ENCODE assay signal across 8 cellular contexts in genomic region chr6:79946242-79946641, GRCh38. TPM values are rescaled to one million over a fixed set of nuclear protein-coding genes. Genes with fewer than 3 reads are reported as not detected.
DNase-seq lines count a peak whose midpoint lies in the region; ATAC-seq and TF ChIP-seq lines count a peak whose summit lies in the region.

No MANE protein-coding gene starts in this region.

- peak in 2 of 3 experiments; percentile 19 to 34; a peak in 2 of 6 replicates for TF ChIP-seq CTCF in HCT116 (IDR thresholded peaks at IDR 0.05 in 2 of 3, conservative IDR thresholded peaks at IDR 0.05 in 1 of 3; ENCODE audit: borderline replicate concordance in 1 of 3, insufficient read depth in 1 of 3, low read depth in 2 of 3, low read length in 2 of 3)
- no peak for TF ChIP-seq CTCF in mucosa of descending colon (IDR thresholded peaks at IDR 0.05)

- H3K36me3 ChIP-seq in HCT116 (ENCODE audit: control insufficient read depth in 1 of 2, insufficient read depth in 2 of 2, low read length in 2 of 2) = no peaks in the 10 kb centered on the region
- H3K36me3 ChIP-seq in mucosa of descending colon (ENCODE audit: low read depth) = no peaks in the 10 kb centered on the region

- H3K9me3 ChIP-seq in HCT116 (ENCODE audit: control insufficient read depth in 1 of 2, insufficient read depth in 1 of 2, low read depth in 1 of 2, low read length in 2 of 2) (no peaks in the 10 kb centered on the region), mucosa of descending colon (no peaks in the 10 kb centered on the region)

- H3K4me2 ChIP-seq in HCT116 (ENCODE audit: low read length) = no peak overlapping the region

- RAD21 ChIA-PET in HCT116 (lab: Charles Lee; ENCODE audit: low non-redundant PET in 1 of 2, low total read pairs in 2 of 2, uncharacterized antibody in 2 of 2, unreplicated experiment in 2 of 2) = no interaction called here

- BruUV-seq in HCT116 (replicated peaks; lab: Mats Ljungman, UMichigan) = no TSS peak

- ATAC-seq in HCT116 = no peak
- no peak for ATAC-seq in mucosa of descending colon
- no peak for ATAC-seq in HG03139 (IDR thresholded peaks at IDR 0.05; ENCODE audit: unreplicated experiment)

- no peaks in the 10 kb centered on the region for H3K27me3 ChIP-seq in HCT116 (ENCODE audit: insufficient read depth, low read length)

- peak overlapping the region; percentile 4 for H2AFZ ChIP-seq in HCT116 (ENCODE audit: low read depth, low read length, poor library complexity, severe bottlenecking)

- DNase-seq in ELR (ENCODE audit: low read depth) (peak; percentile 57), HCT116 (ENCODE audit: low read depth, low spot score) (no peak), NCI-H748 treated with DMSO at 0.1 percent for 48 hours (lab: John Stamatoyannopoulos, UW) (peak; percentile 32), midbrain (lab: John Stamatoyannopoulos, UW) (peak; percentile 22), NOMO-1 (lab: John Stamatoyannopoulos, UW; ENCODE audit: unreplicated experiment in 2 of 2) (no peak), mucosa of descending colon (no peak)
- DNase-seq in central memory CD4-positive, alpha-beta T cell = peak; percentile 31

- H4K20me1 ChIP-seq in HCT116 (ENCODE audit: insufficient read depth) = no peaks in the 10 kb centered on the region

- H3K4me1 ChIP-seq in HCT116 (ENCODE audit: control insufficient read depth in 1 of 2, insufficient read depth in 2 of 2, low read length in 2 of 2) (no peaks in the 10 kb centered on the region), mucosa of descending colon (ENCODE audit: low read depth) (peaks cover 8% of the 10 kb centered on the region)

- POLR2A ChIA-PET in HCT116 (lab: Charles Lee) = no interaction called here

- intact Hi-C loops in HCT116 (cut with micrococcal nuclease) = no loop called here
- intact Hi-C loops in mucosa of descending colon (cut with DNase I, micrococcal nuclease) = loop anchor here in 1 of 2 donors (10.0 kb wide), 1 partner anchor 149 kb away; no protein-coding TSS in a partner anchor

- H3K9ac ChIP-seq in HCT116 (ENCODE audit: low read length) = no peak overlapping the region

- no peaks in the 10 kb centered on the region for H3K9me2 ChIP-seq in HCT116 (ENCODE audit: insufficient read depth)

- H3K79me2 ChIP-seq in HCT116 (ENCODE audit: insufficient read depth, low read length) = no peaks in the 10 kb centered on the region

- TF ChIP-seq RAD21 in HCT116 (IDR thresholded peaks at IDR 0.05; ENCODE audit: low read depth) = no peak

- H3K27ac ChIP-seq in HCT116 (ENCODE audit: low read depth, low read length) = no peak overlapping the region

- no peak for TF ChIP-seq POLR2A in HCT116 (IDR thresholded peaks at IDR 0.05; ENCODE audit: borderline replicate concordance, extremely low read depth, insufficient read depth, insufficient read length)

- CTCF ChIA-PET in HCT116 (lab: Charles Lee) = interaction anchor here (1.3 to 1.9 kb wide), 2 partner anchors 9 to 11 kb away, joined by 3 to 4 read pairs; no protein-coding TSS in a partner anchor

- H3K4me3 ChIP-seq in HCT116 (replicated peaks in 1 of 2; ENCODE audit: low read depth in 1 of 2, low read length in 2 of 2) = no peak overlapping the region
- no peak overlapping the region for H3K4me3 ChIP-seq in mucosa of descending colon

TF ChIP-seq in HCT116, 20 proteins besides CTCF, POLR2A, EP300 and RAD21:
- TF ChIP-seq ELF1 (IDR thresholded peaks at IDR 0.05; ENCODE audit: borderline replicate concordance, low read depth) = no peak
- TF ChIP-seq, protein P1, sequence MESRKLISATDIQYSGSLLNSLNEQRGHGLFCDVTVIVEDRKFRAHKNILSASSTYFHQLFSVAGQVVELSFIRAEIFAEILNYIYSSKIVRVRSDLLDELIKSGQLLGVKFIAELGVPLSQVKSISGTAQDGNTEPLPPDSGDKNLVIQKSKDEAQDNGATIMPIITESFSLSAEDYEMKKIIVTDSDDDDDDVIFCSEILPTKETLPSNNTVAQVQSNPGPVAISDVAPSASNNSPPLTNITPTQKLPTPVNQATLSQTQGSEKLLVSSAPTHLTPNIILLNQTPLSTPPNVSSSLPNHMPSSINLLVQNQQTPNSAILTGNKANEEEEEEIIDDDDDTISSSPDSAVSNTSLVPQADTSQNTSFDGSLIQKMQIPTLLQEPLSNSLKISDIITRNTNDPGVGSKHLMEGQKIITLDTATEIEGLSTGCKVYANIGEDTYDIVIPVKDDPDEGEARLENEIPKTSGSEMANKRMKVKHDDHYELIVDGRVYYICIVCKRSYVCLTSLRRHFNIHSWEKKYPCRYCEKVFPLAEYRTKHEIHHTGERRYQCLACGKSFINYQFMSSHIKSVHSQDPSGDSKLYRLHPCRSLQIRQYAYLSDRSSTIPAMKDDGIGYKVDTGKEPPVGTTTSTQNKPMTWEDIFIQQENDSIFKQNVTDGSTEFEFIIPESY (IDR thresholded peaks at IDR 0.05; ENCODE audit: extremely low read depth, insufficient replicate concordance, low read length) = no peak
- no peak for TF ChIP-seq EZH2 (IDR thresholded peaks at IDR 0.05)
- no peak for TF ChIP-seq SP1 (IDR thresholded peaks at IDR 0.05; ENCODE audit: low read depth)
- TF ChIP-seq EZH2phosphoT487 (IDR thresholded peaks at IDR 0.05; ENCODE audit: borderline replicate concordance) = no peak
- no peak for TF ChIP-seq MAX (IDR thresholded peaks at IDR 0.05)
- TF ChIP-seq JUND (IDR thresholded peaks at IDR 0.05) = no peak
- TF ChIP-seq SRF (IDR thresholded peaks at IDR 0.05; ENCODE audit: low read depth) = no peak
- TF ChIP-seq TCF7L2 (IDR thresholded peaks at IDR 0.05; ENCODE audit: borderline replicate concordance, extremely low read depth, insufficient read depth, insufficient read length) = no peak
- TF ChIP-seq YY1 (IDR thresholded peaks at IDR 0.05; ENCODE audit: extremely low read depth, insufficient replicate concordance, low read depth, low read length) = no peak
- no peak for TF ChIP-seq REST (IDR thresholded peaks at IDR 0.05; ENCODE audit: low read depth)
- no peak for TF ChIP-seq FOSL1 (IDR thresholded peaks at IDR 0.05; ENCODE audit: low read depth)
- no peak for TF ChIP-seq POLR2AphosphoS5 (IDR thresholded peaks at IDR 0.05; ENCODE audit: low read depth, low read length)
- TF ChIP-seq CEBPB (IDR thresholded peaks at IDR 0.05; ENCODE audit: low read depth) = no peak

RNA-seq across cellular contexts. Expression of gene ELOVL4, which starts 1.1 kb away (rescaled TPM):
- total RNA-seq in HCT116 (2021; ENCODE audit: unreplicated experiment) = not detected
- not detected in 2 replicates for polyA plus RNA-seq in HCT116 (2012)
- 1 to 10 TPM in 1 of 3 donors, under 1 TPM in 2; 0.35 to 2.8 (median 0.46) TPM for total RNA-seq in mucosa of descending colon

RNA-seq across cellular contexts. Expression of gene TTK, which starts 58.2 kb away (rescaled TPM):
- 46.3 TPM for total RNA-seq in HCT116 (2021; ENCODE audit: unreplicated experiment)
- 11.6 and 18.6 TPM in 2 replicates for polyA plus RNA-seq in HCT116 (2012)
- 1 to 10 TPM; 1.0 to 9.6 (median 2.4) TPM for total RNA-seq in mucosa of descending colon

Comparison
In these comparisons a context has a peak if more than half of its experiments do, and no peak if none do; other contexts are left out.
1. DNase-seq: peak in ELR (single experiment), NCI-H748 treated with DMSO at 0.1 percent for 48 hours (single experiment), central memory CD4-positive, alpha-beta T cell (single experiment) and midbrain (single experiment); none in HCT116 (single experiment), NOMO-1 (0 of 2) and mucosa of descending colon (0 of 3).